ENCODE assay signal across 18 cellular contexts in genomic region chr15:41968738-41969137, GRCh38. TPM values are rescaled to one million over a fixed set of nuclear protein-coding genes. Genes with fewer than 3 reads are reported as not detected.
DNase-seq lines count a peak whose midpoint lies in the region; ATAC-seq and TF ChIP-seq lines count a peak whose summit lies in the region.
"Had no signal": no experiment of that assay in that cellular context is flagged by ENCODE, and none has a peak within 500 bp of the region (broad histone marks: within the 10 kb centered on the region; RNA-seq: fewer than 3 reads in every experiment).

No MANE protein-coding gene starts in this region.

- H3K4me1 Mint-ChIP-seq in activated naive CD4-positive, alpha-beta T cell treated with anti-CD3 and anti-CD28 coated beads, Interleukin-2, amount 50 U/mL, for 24 hours, result peaks cover 61% of the 10 kb centered on the region
- H3K4me1 Mint-ChIP-seq in activated naive CD4-positive, alpha-beta T cell treated with anti-CD3 and anti-CD28 coated beads, Interleukin-2, amount 10 ng/mL, durations not matched to agents 7 days and 5 days, result peaks cover 63% of the 10 kb centered on the region
- H3K4me1 Mint-ChIP-seq in activated B cell treated with CpG ODN at 0.5 μM for 24 hours (peaks cover 65% of the 10 kb centered on the region), memory B cell (peaks cover 49% of the 10 kb centered on the region)
- H3K4me1 Mint-ChIP-seq in activated CD8-positive, alpha-beta T cell treated with anti-CD3 and anti-CD28 coated beads, Interleukin-2, amount 10 ng/mL, durations not matched to agents 7 days and 5 days (ENCODE audit: low read depth), result peaks cover 54% of the 10 kb centered on the region

- CTCF ChIA-PET in activated naive CD4-positive, alpha-beta T cell treated with anti-CD3 and anti-CD28 coated beads, Interleukin-2, amount 10 ng/mL, durations not matched to agents 7 days and 5 days (lab: Charles Lee), result no interaction called here
- CTCF ChIA-PET in activated B cell treated with CpG ODN at 0.5 μM for 24 hours (lab: Charles Lee), result interaction anchor here (1.6 kb wide), 1 partner anchor 47 kb away, joined by 3 read pairs; no protein-coding TSS in a partner anchor
- CTCF ChIA-PET in activated CD8-positive, alpha-beta T cell treated with anti-CD3 and anti-CD28 coated beads, Interleukin-2, amount 10 ng/mL, durations not matched to agents 7 days and 5 days (lab: Charles Lee), result interaction anchor here (2.7 kb wide), 1 partner anchor 32 kb away, joined by 23 read pairs; no protein-coding TSS in a partner anchor

- H3K9me3 ChIP-seq in thyroid gland, result no peaks in the 10 kb centered on the region
- H3K9me3 ChIP-seq: A549 had no signal

- no peaks in the 10 kb centered on the region for H3K27me3 ChIP-seq in thyroid gland

- ATAC-seq in activated B cell treated with CpG ODN at 0.5 μM for 24 hours (ENCODE audit: low read depth), result no peak
- ATAC-seq in memory B cell (ENCODE audit: low read depth), result no peak
- ATAC-seq in activated CD8-positive, alpha-beta T cell treated with anti-CD3 and anti-CD28 coated beads, Interleukin-2, amount 10 ng/mL, durations not matched to agents 7 days and 5 days, result no peak
- ATAC-seq: A549, sciatic nerve had no signal

- H3K4me3 ChIP-seq in thyroid gland (replicated peaks in 1 of 3), result no peak overlapping the region
- H3K4me3 ChIP-seq: A549 had no signal

- H3K36me3 ChIP-seq in thyroid gland, result no peaks in the 10 kb centered on the region

- peaks cover 4% of the 10 kb centered on the region for H3K36me3 Mint-ChIP-seq in activated naive CD4-positive, alpha-beta T cell treated with anti-CD3 and anti-CD28 coated beads, Interleukin-2, amount 50 U/mL, for 24 hours
- peaks cover 19% of the 10 kb centered on the region for H3K36me3 Mint-ChIP-seq in activated naive CD4-positive, alpha-beta T cell treated with anti-CD3 and anti-CD28 coated beads, Interleukin-2, amount 10 ng/mL, durations not matched to agents 7 days and 5 days
- H3K36me3 Mint-ChIP-seq in activated B cell treated with CpG ODN at 0.5 μM for 24 hours (ENCODE audit: low read depth), result peaks cover 6% of the 10 kb centered on the region
- H3K36me3 Mint-ChIP-seq in memory B cell, result no peaks in the 10 kb centered on the region
- H3K36me3 Mint-ChIP-seq in activated CD8-positive, alpha-beta T cell treated with anti-CD3 and anti-CD28 coated beads, Interleukin-2, amount 10 ng/mL, durations not matched to agents 7 days and 5 days (ENCODE audit: low read depth), result peaks cover 8% of the 10 kb centered on the region

- POLR2A ChIA-PET in activated B cell treated with CpG ODN at 0.5 μM for 24 hours (lab: Charles Lee), result interaction anchor here (1.4 to 8.2 kb wide), 2 partner anchors 39 to 1199 kb away, joined by 3 to 92 read pairs; partner anchors contain the start of gene C15orf62
- POLR2A ChIA-PET in activated CD8-positive, alpha-beta T cell treated with anti-CD3 and anti-CD28 coated beads, Interleukin-2, amount 10 ng/mL, durations not matched to agents 7 days and 5 days (lab: Charles Lee), result interaction anchor here (0.7 kb wide), 2 partner anchors 36 to 1495 kb away, joined by 3 to 5 read pairs; no protein-coding TSS in a partner anchor

- no peak for DNase-seq in activated naive CD4-positive, alpha-beta T cell treated with anti-CD3 and anti-CD28 coated beads, Interleukin-2, amount 10 ng/mL, durations not matched to agents 7 days and 5 days
- DNase-seq in activated B cell treated with CpG ODN at 0.5 μM for 24 hours, result no peak
- no peak for DNase-seq in memory B cell (ENCODE audit: low spot score in 2 of 2)
- DNase-seq in thyroid gland, result no peak
- DNase-seq in activated CD8-positive, alpha-beta T cell treated with anti-CD3 and anti-CD28 coated beads, Interleukin-2, amount 10 ng/mL, durations not matched to agents 7 days and 5 days, result no peak
- no peak for DNase-seq in activated CD4-positive, alpha-beta T cell treated with anti-CD3 and anti-CD28 coated beads for 1 hour
- DNase-seq in NCI-H524 treated with DMSO at 0.1 percent for 48 hours (lab: John Stamatoyannopoulos, UW), result no peak
- DNase-seq: effector CD4-positive, alpha-beta T cell; NCI-H1930; NCI-H82 had no signal

- intact Hi-C loops in activated B cell treated with CpG ODN at 0.5 μM for 24 hours (cut with micrococcal nuclease), result loop anchor here (1.0 kb wide), 1 partner anchor 140 kb away; the partner anchor contains the start of gene JMJD7
- intact Hi-C loops in thyroid gland (cut with DNase I), result no loop called here

- H3K9me3 Mint-ChIP-seq in activated naive CD4-positive, alpha-beta T cell treated with anti-CD3 and anti-CD28 coated beads, Interleukin-2, amount 50 U/mL, for 24 hours, result no peaks in the 10 kb centered on the region
- H3K9me3 Mint-ChIP-seq in activated naive CD4-positive, alpha-beta T cell treated with anti-CD3 and anti-CD28 coated beads, Interleukin-2, amount 10 ng/mL, durations not matched to agents 7 days and 5 days, result no peaks in the 10 kb centered on the region
- H3K9me3 Mint-ChIP-seq in activated B cell treated with CpG ODN at 0.5 μM for 24 hours (no peaks in the 10 kb centered on the region), memory B cell (no peaks in the 10 kb centered on the region)
- H3K9me3 Mint-ChIP-seq in activated CD8-positive, alpha-beta T cell treated with anti-CD3 and anti-CD28 coated beads, Interleukin-2, amount 10 ng/mL, durations not matched to agents 7 days and 5 days (ENCODE audit: insufficient read depth), result no peaks in the 10 kb centered on the region

- H3K27ac ChIP-seq in thyroid gland, result peak overlapping the region; percentile 69 to 80 (median 71)
- H3K27ac ChIP-seq: A549, KMS-11, VCaP had no signal

- H3K4me1 ChIP-seq in thyroid gland, result peaks cover 9 to 39% of the 10 kb centered on the region in 2 donors

- no peak for TF ChIP-seq POLR2A in thyroid gland (IDR thresholded peaks at IDR 0.05)

- no peak overlapping the region for H3K4me3 Mint-ChIP-seq in activated naive CD4-positive, alpha-beta T cell treated with anti-CD3 and anti-CD28 coated beads, Interleukin-2, amount 50 U/mL, for 24 hours
- no peak overlapping the region for H3K4me3 Mint-ChIP-seq in activated naive CD4-positive, alpha-beta T cell treated with anti-CD3 and anti-CD28 coated beads, Interleukin-2, amount 10 ng/mL, durations not matched to agents 7 days and 5 days
- H3K4me3 Mint-ChIP-seq in activated B cell treated with CpG ODN at 0.5 μM for 24 hours (no peak overlapping the region), memory B cell (no peak overlapping the region)
- no peak overlapping the region for H3K4me3 Mint-ChIP-seq in activated CD8-positive, alpha-beta T cell treated with anti-CD3 and anti-CD28 coated beads, Interleukin-2, amount 10 ng/mL, durations not matched to agents 7 days and 5 days

- H3K27me3 Mint-ChIP-seq in activated naive CD4-positive, alpha-beta T cell treated with anti-CD3 and anti-CD28 coated beads, Interleukin-2, amount 50 U/mL, for 24 hours, result no peaks in the 10 kb centered on the region
- peaks cover 7% of the 10 kb centered on the region for H3K27me3 Mint-ChIP-seq in activated naive CD4-positive, alpha-beta T cell treated with anti-CD3 and anti-CD28 coated beads, Interleukin-2, amount 10 ng/mL, durations not matched to agents 7 days and 5 days
- H3K27me3 Mint-ChIP-seq in activated B cell treated with CpG ODN at 0.5 μM for 24 hours (no peaks in the 10 kb centered on the region), memory B cell (no peaks in the 10 kb centered on the region)
- H3K27me3 Mint-ChIP-seq in activated CD8-positive, alpha-beta T cell treated with anti-CD3 and anti-CD28 coated beads, Interleukin-2, amount 10 ng/mL, durations not matched to agents 7 days and 5 days (ENCODE audit: low read depth), result peaks cover 6% of the 10 kb centered on the region

- 86 to 90% methylated on average over 3 of the region's 3 CpGs for WGBS in thyroid gland, 2 donors

- H3K27ac Mint-ChIP-seq in activated naive CD4-positive, alpha-beta T cell treated with anti-CD3 and anti-CD28 coated beads, Interleukin-2, amount 50 U/mL, for 24 hours, result peak overlapping the region; percentile 77
- H3K27ac Mint-ChIP-seq in activated naive CD4-positive, alpha-beta T cell treated with anti-CD3 and anti-CD28 coated beads, Interleukin-2, amount 10 ng/mL, durations not matched to agents 7 days and 5 days, result no peak overlapping the region
- H3K27ac Mint-ChIP-seq in activated B cell treated with CpG ODN at 0.5 μM for 24 hours (peak overlapping the region; percentile 68), memory B cell (peak overlapping the region; percentile 60)
- H3K27ac Mint-ChIP-seq in activated CD8-positive, alpha-beta T cell treated with anti-CD3 and anti-CD28 coated beads, Interleukin-2, amount 10 ng/mL, durations not matched to agents 7 days and 5 days, result no peak overlapping the region

- TF ChIP-seq CTCF in activated B cell treated with CpG ODN at 0.5 μM for 24 hours (IDR thresholded peaks at IDR 0.05) (no peak), thyroid gland (IDR thresholded peaks at IDR 0.05) (no peak)

RNA-seq across cellular contexts. Expression of gene EHD4, which starts 3.6 kb away (rescaled TPM):
- 38.4 and 42.6 TPM in 2 replicates for total RNA-seq in activated B cell treated with CpG ODN at 0.5 μM for 24 hours
- 10 to 100 TPM; 29.7 to 66.7 (median 37.9) TPM for total RNA-seq in thyroid gland
- 1 to 10 TPM; 6.9 to 8.0 TPM for total RNA-seq in activated CD8-positive, alpha-beta T cell treated with anti-CD3 and anti-CD28 coated beads, Interleukin-2, amount 10 ng/mL, durations not matched to agents 7 days and 5 days

RNA-seq across cellular contexts. Expression of gene PLA2G4E, which starts 52.1 kb away (rescaled TPM):
- total RNA-seq in activated B cell treated with CpG ODN at 0.5 μM for 24 hours, result not detected in 2 replicates
- total RNA-seq in thyroid gland, result not detected
- not detected for total RNA-seq in activated CD8-positive, alpha-beta T cell treated with anti-CD3 and anti-CD28 coated beads, Interleukin-2, amount 10 ng/mL, durations not matched to agents 7 days and 5 days
- total RNA-seq: aorta, frontal cortex, myocyte, sciatic nerve had no signal

Comparison
In these comparisons a context has a peak if more than half of its experiments do, and no peak if none do; other contexts are left out.
1. H3K27ac Mint-ChIP-seq: peak in activated naive CD4-positive, alpha-beta T cell treated with anti-CD3 and anti-CD28 coated beads, Interleukin-2, amount 50 U/mL, for 24 hours (single experiment), activated B cell treated with CpG ODN at 0.5 μM for 24 hours (single experiment) and memory B cell (single experiment); none in activated naive CD4-positive, alpha-beta T cell treated with anti-CD3 and anti-CD28 coated beads, Interleukin-2, amount 10 ng/mL, durations not matched to agents 7 days and 5 days (single experiment) and activated CD8-positive, alpha-beta T cell treated with anti-CD3 and anti-CD28 coated beads, Interleukin-2, amount 10 ng/mL, durations not matched to agents 7 days and 5 days (single experiment).